Comparison of ENCODE assay signal across 9 cellular contexts in genomic region chr5:123371575-123372179, GRCh38. TPM values are rescaled to one million over a fixed set of nuclear protein-coding genes. Genes with fewer than 3 reads are reported as not detected.
DNase-seq lines count a peak whose midpoint lies in the region; ATAC-seq and TF ChIP-seq lines count a peak whose summit lies in the region.
"Had no signal": no experiment of that assay in that cellular context is flagged by ENCODE, and none has a peak within 500 bp of the region (broad histone marks: within the 10 kb centered on the region; RNA-seq: fewer than 3 reads in every experiment).

No MANE protein-coding gene starts in this region.

- H3K4me3 Mint-ChIP-seq in activated B cell treated with CpG ODN at 0.5 μM for 24 hours, result no peak overlapping the region
- H3K4me3 Mint-ChIP-seq: T-cell had no signal

- H3K9me3 Mint-ChIP-seq in activated B cell treated with CpG ODN at 0.5 μM for 24 hours, result no peaks in the 10 kb centered on the region
- H3K9me3 Mint-ChIP-seq: T-cell had no signal

- CTCF ChIA-PET in activated B cell treated with CpG ODN at 0.5 μM for 24 hours (lab: Charles Lee), result interaction anchor here (0.7 to 4.6 kb wide), 8 partner anchors 10 to 855 kb away, joined by 3 to 26 read pairs (median 3); no protein-coding TSS in a partner anchor

- POLR2A ChIA-PET in activated B cell treated with CpG ODN at 0.5 μM for 24 hours (lab: Charles Lee), result no interaction called here

- peak; percentile 31 for TF ChIP-seq CTCF in activated B cell treated with CpG ODN at 0.5 μM for 24 hours (IDR thresholded peaks at IDR 0.05)
- peak; percentile 60 for TF ChIP-seq CTCF in fibroblast of the aortic adventitia (IDR thresholded peaks at IDR 0.05; ENCODE audit: insufficient read depth, low read length)

- intact Hi-C loops in activated B cell treated with CpG ODN at 0.5 μM for 24 hours (cut with micrococcal nuclease) (loop anchor here (1.0 to 10.0 kb wide), 4 partner anchors 474 to 913 kb away; no protein-coding TSS in a partner anchor), posterior cingulate gyrus (cut with DNase I) (no loop called here)

- no peak for ATAC-seq in activated B cell treated with CpG ODN at 0.5 μM for 24 hours (ENCODE audit: low read depth)
- ATAC-seq in HG03095 (IDR thresholded peaks at IDR 0.05; ENCODE audit: unreplicated experiment), result no peak
- no peak for ATAC-seq in HG02852 (IDR thresholded peaks at IDR 0.05; ENCODE audit: unreplicated experiment)
- no peak for ATAC-seq in HG03432 (IDR thresholded peaks at IDR 0.05; ENCODE audit: unreplicated experiment)
- ATAC-seq: T-cell had no signal

- H3K27ac Mint-ChIP-seq in activated B cell treated with CpG ODN at 0.5 μM for 24 hours, result no peak overlapping the region
- H3K27ac Mint-ChIP-seq: T-cell had no signal

- DNase-seq in COLO668 (lab: John Stamatoyannopoulos, UW; ENCODE audit: unreplicated experiment) (peak; percentile 43), HCEC 1CT (peak; percentile 28), activated B cell treated with CpG ODN at 0.5 μM for 24 hours (peak; percentile 21), fibroblast of the aortic adventitia (ENCODE audit: low read depth) (peak; percentile 39), posterior cingulate gyrus (peak in 7 of 10 donors; percentile 13 to 88 (median 52))

- no peaks in the 10 kb centered on the region for H3K27me3 Mint-ChIP-seq in activated B cell treated with CpG ODN at 0.5 μM for 24 hours
- H3K27me3 Mint-ChIP-seq: T-cell had no signal

- peaks cover 80% of the 10 kb centered on the region for H3K36me3 Mint-ChIP-seq in activated B cell treated with CpG ODN at 0.5 μM for 24 hours (ENCODE audit: low read depth)

- H3K4me1 Mint-ChIP-seq in activated B cell treated with CpG ODN at 0.5 μM for 24 hours, result no peaks in the 10 kb centered on the region

- no peak overlapping the region for H3K4me3 ChIP-seq in fibroblast of the aortic adventitia (ENCODE audit: low read depth, low read length)

RNA-seq across cellular contexts. Expression of gene CEP120, which starts 51.5 kb away (rescaled TPM):
- total RNA-seq in activated B cell treated with CpG ODN at 0.5 μM for 24 hours, result 39.2 and 43.1 TPM in 2 replicates
- 7.9 and 30.6 TPM in 2 replicates for total RNA-seq in fibroblast of the aortic adventitia (ENCODE audit: low replicate concordance)
